ENCODE assay signal across 29 cellular contexts in the genomic region with DNA sequence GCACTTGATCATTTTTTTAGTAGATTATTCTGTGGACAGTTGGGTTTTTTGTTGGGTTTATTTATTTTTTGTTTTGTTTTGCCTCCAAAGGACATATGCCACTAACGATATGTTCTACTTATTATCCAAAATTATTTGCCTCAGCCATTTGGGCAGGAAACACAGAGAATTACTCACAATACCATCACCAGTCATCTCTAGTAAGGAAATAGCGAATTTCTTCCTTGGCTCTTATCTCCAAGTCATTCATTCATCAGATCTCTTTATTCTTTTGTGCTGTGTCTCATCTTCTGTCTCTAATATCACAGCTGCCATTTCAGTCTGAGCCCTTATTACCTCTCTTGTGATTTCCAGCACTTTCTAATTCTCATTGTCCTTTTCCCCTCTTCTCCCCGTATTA.
A peak's percentile ranks its signal among the peaks of the same experiment; 100 is the strongest.
DNase-seq lines count a peak whose midpoint lies in the region; ATAC-seq and TF ChIP-seq lines count a peak whose summit lies in the region.
"Had no signal": no experiment of that assay in that cellular context is flagged by ENCODE, and none has a peak within 500 bp of the region (broad histone marks: within the 10 kb centered on the region; RNA-seq: fewer than 3 reads in every experiment).

No MANE protein-coding gene starts in this region.

- H3K36me3 ChIP-seq in ACC112 (ENCODE audit: insufficient read depth, low read length) = no peaks in the 10 kb centered on the region
- no peaks in the 10 kb centered on the region for H3K36me3 ChIP-seq in GM23248 (ENCODE audit: low read depth)
- no peaks in the 10 kb centered on the region for H3K36me3 ChIP-seq in body of pancreas (replicated peaks in 1 of 2; ENCODE audit: insufficient read depth in 1 of 2, low read depth in 2 of 2)
- H3K36me3 ChIP-seq: esophagus squamous epithelium, HAP-1, transverse colon, WERI-Rb-1 had no signal

- no peak overlapping the region for H3K27ac Mint-ChIP-seq in activated CD8-positive, alpha-beta T cell treated with anti-CD3 and anti-CD28 coated beads for 36 hours
- H3K27ac Mint-ChIP-seq: nephron; stimulated activated memory B cell treated with anti-CD40 and anti-IgM and Interleukin-4, amounts not matched to agents 10 μg/mL and 1 μg/mL and 100 μg/mL, for 72 hours had no signal

- POLR2A ChIA-PET in activated CD8-positive, alpha-beta T cell treated with anti-CD3 and anti-CD28 coated beads for 36 hours (lab: Charles Lee) = no interaction called here

- H3K27me3 Mint-ChIP-seq in activated CD8-positive, alpha-beta T cell treated with anti-CD3 and anti-CD28 coated beads for 36 hours = no peaks in the 10 kb centered on the region

- H2AFZ ChIP-seq in ACC112 (ENCODE audit: low read length, unreplicated experiment) (peak overlapping the region; percentile 30), GM23248 (peak overlapping the region; percentile 1; the same call in 1 of the 2 replicates)

- no peaks in the 10 kb centered on the region for H4K20me1 ChIP-seq in GM23248 (ENCODE audit: insufficient read depth)

- intact Hi-C loops in activated CD8-positive, alpha-beta T cell treated with anti-CD3 and anti-CD28 coated beads for 36 hours (cut with micrococcal nuclease) = no loop called here
- intact Hi-C loops in body of pancreas (cut with DNase I) = no loop called here

- H3K79me2 ChIP-seq in ACC112 (ENCODE audit: control insufficient read depth, insufficient read depth, low read length, unreplicated experiment) = no peaks in the 10 kb centered on the region
- no peaks in the 10 kb centered on the region for H3K79me2 ChIP-seq in GM23248 (ENCODE audit: insufficient read depth)

- TF ChIP-seq CTCF in foreskin keratinocyte (conservative IDR thresholded peaks at IDR 0.05) (no peak), body of pancreas (IDR thresholded peaks at IDR 0.05) (no peak)
- no peak for TF ChIP-seq CTCF in activated CD8-positive, alpha-beta T cell treated with anti-CD3 and anti-CD28 coated beads for 36 hours (IDR thresholded peaks at IDR 0.05)

- peak overlapping the region; percentile 21; the same call in 1 of the 2 replicates for H3K27ac ChIP-seq in ACC112 (ENCODE audit: low read depth, low read length)
- no peak overlapping the region for H3K27ac ChIP-seq in GM23248
- no peak overlapping the region for H3K27ac ChIP-seq in foreskin keratinocyte
- H3K27ac ChIP-seq in body of pancreas = no peak overlapping the region
- H3K27ac ChIP-seq: dorsolateral prefrontal cortex, esophagus squamous epithelium, transverse colon, WERI-Rb-1 had no signal

- H3K27me3 ChIP-seq in ACC112 (ENCODE audit: insufficient read depth, low read length) (0 out of 2 replicates have a peak, but pooled peaks cover 6% of the 10 kb centered on the region), GM23248 (replicated peaks; ENCODE audit: insufficient read depth) (no peaks in the 10 kb centered on the region), foreskin keratinocyte (no peaks in the 10 kb centered on the region), body of pancreas (no peaks in the 10 kb centered on the region)
- H3K27me3 ChIP-seq: transverse colon had no signal

- WGBS in GM23248 (ENCODE audit: low coverage in 1 of 2, low lambda C conversion rate in 2 of 2, missing lambda C conversion rate in 2 of 2), 2 experiments = 27 to 34% methylated on average over 3 of the region's 3 CpGs
- 60 to 63% methylated on average over 3 of the region's 3 CpGs for WGBS in body of pancreas, 2 donors

- CTCF ChIA-PET in activated CD8-positive, alpha-beta T cell treated with anti-CD3 and anti-CD28 coated beads for 36 hours (lab: Charles Lee) = interaction anchor here (1.1 to 1.9 kb wide), 4 partner anchors 23 to 375 kb away, joined by 3 to 11 read pairs (median 6); no protein-coding TSS in a partner anchor

- no peak overlapping the region for H3K9ac ChIP-seq in GM23248

- H3K4me2 ChIP-seq in GM23248 (ENCODE audit: unreplicated experiment) = peak overlapping the region; percentile 20

- no peaks in the 10 kb centered on the region for H3K36me3 Mint-ChIP-seq in activated CD8-positive, alpha-beta T cell treated with anti-CD3 and anti-CD28 coated beads for 36 hours (ENCODE audit: low read depth)
- H3K36me3 Mint-ChIP-seq: stimulated activated memory B cell treated with anti-CD40 and anti-IgM and Interleukin-4, amounts not matched to agents 10 μg/mL and 1 μg/mL and 100 μg/mL, for 72 hours had no signal

- peaks cover 5% of the 10 kb centered on the region for H3K9me3 Mint-ChIP-seq in activated CD8-positive, alpha-beta T cell treated with anti-CD3 and anti-CD28 coated beads for 36 hours
- H3K9me3 Mint-ChIP-seq: stimulated activated memory B cell treated with anti-CD40 and anti-IgM and Interleukin-4, amounts not matched to agents 10 μg/mL and 1 μg/mL and 100 μg/mL, for 72 hours had no signal

- peaks cover 12% of the 10 kb centered on the region for H3K4me1 ChIP-seq in ACC112 (ENCODE audit: control insufficient read depth, insufficient read depth, low read length, unreplicated experiment)
- H3K4me1 ChIP-seq in GM23248 (ENCODE audit: insufficient read depth) = peaks cover 34% of the 10 kb centered on the region
- H3K4me1 ChIP-seq in foreskin keratinocyte = peaks cover 16% of the 10 kb centered on the region
- H3K4me1 ChIP-seq in body of pancreas = no peaks in the 10 kb centered on the region
- H3K4me1 ChIP-seq: Caco-2, transverse colon had no signal

- H3K9me3 ChIP-seq in GM23248 (ENCODE audit: low read depth) = no peaks in the 10 kb centered on the region
- H3K9me3 ChIP-seq in body of pancreas = no peaks in the 10 kb centered on the region
- H3K9me3 ChIP-seq: Caco-2, esophagus squamous epithelium, HAP-1, transverse colon had no signal

- ATAC-seq in foreskin keratinocyte = peak; percentile 34
- no peak for ATAC-seq in activated CD8-positive, alpha-beta T cell treated with anti-CD3 and anti-CD28 coated beads for 36 hours
- ATAC-seq in body of pancreas = no peak
- ATAC-seq: left cardiac atrium; Panc1; stimulated activated memory B cell treated with anti-CD40 and anti-IgM and Interleukin-4, amounts not matched to agents 10 μg/mL and 1 μg/mL and 100 μg/mL, for 72 hours had no signal

- TF ChIP-seq POLR2A in body of pancreas (IDR thresholded peaks at IDR 0.05) = no peak

- peak; percentile 66 for DNase-seq in GM23248
- peak; percentile 41 for DNase-seq in RPMI7951 (ENCODE audit: low read depth)
- peak in 1 of 2 donors; percentile 22 for DNase-seq in foreskin keratinocyte
- DNase-seq in activated CD8-positive, alpha-beta T cell treated with anti-CD3 and anti-CD28 coated beads for 36 hours = no peak
- DNase-seq in body of pancreas = no peak
- DNase-seq in NCI-H345 treated with DMSO at 0.1 percent for 48 hours (lab: John Stamatoyannopoulos, UW; ENCODE audit: unreplicated experiment) = no peak
- DNase-seq: activated CD4-positive, alpha-beta T cell treated with anti-CD3 and anti-CD28 coated beads for 48 hours; activated T-cell treated with anti-CD3 and anti-CD28 coated beads, Interleukin-2, amount 50 U/mL, for 1 hour; C1 segment of cervical spinal cord; Caco-2; DMS53; dorsolateral prefrontal cortex; esophagus squamous epithelium; GDM1; hippocampal formation; left cardiac atrium; NCI-H1092 treated with DMSO at 0.1 percent for 48 hours; NCI-H187 treated with DMSO at 0.1 percent for 48 hours; SIG-M5; SW 1271; T1000; transverse colon; WERI-Rb-1 had no signal

- no peaks in the 10 kb centered on the region for H3K9me2 ChIP-seq in GM23248 (ENCODE audit: insufficient read depth)

- H3K4me1 Mint-ChIP-seq in activated CD8-positive, alpha-beta T cell treated with anti-CD3 and anti-CD28 coated beads for 36 hours (ENCODE audit: low read depth) = peaks cover 20% of the 10 kb centered on the region
- H3K4me1 Mint-ChIP-seq: stimulated activated memory B cell treated with anti-CD40 and anti-IgM and Interleukin-4, amounts not matched to agents 10 μg/mL and 1 μg/mL and 100 μg/mL, for 72 hours had no signal

- H3F3A ChIP-seq in GM23248 (ENCODE audit: insufficient read depth) = peaks cover 8% of the 10 kb centered on the region

- in situ Hi-C loops in GM23248 (cut with MboI) = no loop called here

- H3K4me3 Mint-ChIP-seq in activated CD8-positive, alpha-beta T cell treated with anti-CD3 and anti-CD28 coated beads for 36 hours = no peak overlapping the region
- H3K4me3 Mint-ChIP-seq: nephron; stimulated activated memory B cell treated with anti-CD40 and anti-IgM and Interleukin-4, amounts not matched to agents 10 μg/mL and 1 μg/mL and 100 μg/mL, for 72 hours had no signal

- 0 out of 2 replicates have a peak overlapping the region, but pooled peaks have one; percentile 5 for H3K4me3 ChIP-seq in ACC112 (ENCODE audit: low read depth, low read length)
- no peak overlapping the region for H3K4me3 ChIP-seq in GM23248
- H3K4me3 ChIP-seq in body of pancreas = no peak overlapping the region
- H3K4me3 ChIP-seq: dorsolateral prefrontal cortex, esophagus squamous epithelium, HAP-1, lung, transverse colon had no signal

Comparison
In these comparisons a context has a peak if more than half of its experiments do, and no peak if none do; other contexts are left out.
1. DNase-seq: peak in GM23248 (single experiment) and RPMI7951 (single experiment); none in activated CD8-positive, alpha-beta T cell treated with anti-CD3 and anti-CD28 coated beads for 36 hours (single experiment), body of pancreas (0 of 4) and NCI-H345 treated with DMSO at 0.1 percent for 48 hours (single experiment).